1 cellular context compared by ENCODE assay signal in genomic region chr15:78263907-78264303, GRCh38.
TF ChIP-seq lines count a peak whose summit lies in the region.

No MANE protein-coding gene starts in this region.

TF ChIP-seq in K562, 482 proteins besides CTCF, POLR2A, EP300 and RAD21 (continued from another document):
- TF ChIP-seq THRA (IDR thresholded peaks at IDR 0.05) = no peak
- no peak for TF ChIP-seq ZNF253 (CRISPR knock-in tag; conservative IDR thresholded peaks at IDR 0.05)
- TF ChIP-seq SREBF2 (CRISPR knock-in tag; IDR thresholded peaks at IDR 0.05) = no peak
- TF ChIP-seq PYGO2 (tag; IDR thresholded peaks at IDR 0.05) = no peak
- no peak for TF ChIP-seq ZNF347 (CRISPR knock-in tag; IDR thresholded peaks at IDR 0.05; ENCODE audit: low read depth)
- no peak for TF ChIP-seq ZNF445 (CRISPR knock-in tag; IDR thresholded peaks at IDR 0.05; ENCODE audit: low read depth)
- TF ChIP-seq XRCC5 (IDR thresholded peaks at IDR 0.05; ENCODE audit: low read depth, low read length) = no peak
- TF ChIP-seq TCF7L2 (IDR thresholded peaks at IDR 0.05; ENCODE audit: low read depth, low read length) = no peak
- no peak for TF ChIP-seq ZMIZ1 (IDR thresholded peaks at IDR 0.05; ENCODE audit: low read depth in 2 of 2, low read length in 2 of 2)
- no peak for TF ChIP-seq ZNF668 (CRISPR knock-in tag; IDR thresholded peaks at IDR 0.05)
- TF ChIP-seq ERF (CRISPR knock-in tag; IDR thresholded peaks at IDR 0.05) = no peak
- TF ChIP-seq MEF2D (tag; conservative IDR thresholded peaks at IDR 0.05; ENCODE audit: low read depth) = no peak
- TF ChIP-seq ZFP36 (IDR thresholded peaks at IDR 0.05; ENCODE audit: low read depth, low read length, partially characterized antibody) = no peak
